ENCODE assay signal across 12 cellular contexts in genomic region chr6:154791561-154792317, GRCh38. TPM values are rescaled to one million over a fixed set of nuclear protein-coding genes. Genes with fewer than 3 reads are reported as not detected.
DNase-seq lines count a peak whose midpoint lies in the region; ATAC-seq and TF ChIP-seq lines count a peak whose summit lies in the region.
"Had no signal": no experiment of that assay in that cellular context is flagged by ENCODE, and none has a peak within 500 bp of the region (broad histone marks: within the 10 kb centered on the region; RNA-seq: fewer than 3 reads in every experiment).

No MANE protein-coding gene starts in this region.

- no peak for TF ChIP-seq CTCF in MCF 10A (IDR thresholded peaks at IDR 0.05; ENCODE audit: unreplicated experiment)
- no peak for TF ChIP-seq CTCF in breast epithelium (IDR thresholded peaks at IDR 0.05)
- TF ChIP-seq CTCF in RWPE1 (conservative IDR thresholded peaks at IDR 0.05; ENCODE audit: low read depth): no peak
- TF ChIP-seq CTCF in fibroblast of lung (conservative IDR thresholded peaks at IDR 0.05 in 1 of 2, IDR thresholded peaks at IDR 0.05 in 1 of 2; ENCODE audit: low read depth in 1 of 2, low read length in 2 of 2): no peak

- peak overlapping the region; percentile 5 for H3K4me2 ChIP-seq in fibroblast of lung (ENCODE audit: extremely low read depth, insufficient read depth, low read length)

- no peak overlapping the region for H3K27ac Mint-ChIP-seq in MCF 10A (ENCODE audit: low read depth, unreplicated experiment)

- no peaks in the 10 kb centered on the region for H3K9me3 Mint-ChIP-seq in MCF 10A (ENCODE audit: unreplicated experiment)

- POLR2A ChIA-PET in MCF 10A (lab: Yijun Ruan, JAX) (interaction anchor here (0.9 to 1.1 kb wide), 2 partner anchors 9 to 23 kb away, joined by 3 to 5 read pairs; no protein-coding TSS in a partner anchor), RWPE1 (lab: Yijun Ruan, JAX; ENCODE audit: low non-redundant PET) (no interaction called here)

- intact Hi-C loops in MCF 10A (cut with micrococcal nuclease): no loop called here
- intact Hi-C loops in breast epithelium (cut with DNase I; ENCODE audit: low total_unique reads): no loop called here
- intact Hi-C loops in Right ventricle myocardium superior (cut with DNase I): no loop called here

- no peak overlapping the region for H3K9ac ChIP-seq in fibroblast of lung (ENCODE audit: insufficient read depth, low read length)
- H3K9ac ChIP-seq: parathyroid adenoma had no signal

- BruUV-seq in MCF 10A (replicated peaks; lab: Mats Ljungman, UMichigan): no TSS peak

- peaks cover 9% of the 10 kb centered on the region for H3K79me2 ChIP-seq in fibroblast of lung (ENCODE audit: control insufficient read depth, insufficient read depth, low read length)

- no peak overlapping the region for H3K4me3 ChIP-seq in breast epithelium
- no peak overlapping the region for H3K4me3 ChIP-seq in fibroblast of lung (replicated peaks in 1 of 4; ENCODE audit: control extremely low read depth in 1 of 4, insufficient read depth in 1 of 4, low read depth in 3 of 4, low read length in 4 of 4)
- H3K4me3 ChIP-seq: uterus had no signal

- H3K27me3 ChIP-seq in breast epithelium: no peaks in the 10 kb centered on the region
- H3K27me3 ChIP-seq in fibroblast of lung (ENCODE audit: control insufficient read depth, insufficient read depth, low read length): no peaks in the 10 kb centered on the region
- H3K27me3 ChIP-seq: uterus had no signal

- peak overlapping the region; percentile 32 for H3K4me3 Mint-ChIP-seq in MCF 10A (ENCODE audit: unreplicated experiment)

- no peaks in the 10 kb centered on the region for H3K4me1 ChIP-seq in breast epithelium
- H3K4me1 ChIP-seq in fibroblast of lung (ENCODE audit: control insufficient read depth, extremely low read depth, insufficient read depth, low read length): no peaks in the 10 kb centered on the region
- H3K4me1 ChIP-seq: parathyroid adenoma, uterus had no signal

- peaks cover 10% of the 10 kb centered on the region for H3K4me1 Mint-ChIP-seq in MCF 10A (ENCODE audit: insufficient read depth, unreplicated experiment)

- no peak overlapping the region for H2AFZ ChIP-seq in fibroblast of lung (ENCODE audit: low read length)
- H2AFZ ChIP-seq: parathyroid adenoma had no signal

- DNase-seq in MCF 10A (ENCODE audit: unreplicated experiment) (peak; percentile 58), breast epithelium (ENCODE audit: low spot score in 2 of 2) (no peak), RWPE1 (ENCODE audit: low spot score) (peak; percentile 32), fibroblast of lung (ENCODE audit: low read depth in 2 of 2) (peak; percentile 24 to 37), stromal cell of bone marrow (ENCODE audit: low read depth) (peak; percentile 22), C1 segment of cervical spinal cord (lab: John Stamatoyannopoulos, UW) (no peak), T-helper 1 cell (no peak), Right ventricle myocardium superior (no peak)
- DNase-seq: MM.1S; stimulated activated CD4-positive, alpha-beta T cell treated with anti-CD3 and anti-CD28 coated beads, Interleukin-2, amount 100 ng/mL, for 24 hours; uterus had no signal

- ATAC-seq in Right ventricle myocardium superior (ENCODE audit: poor library complexity): no peak

- H3K9me3 ChIP-seq in breast epithelium (no peaks in the 10 kb centered on the region), fibroblast of lung (ENCODE audit: control insufficient read depth, insufficient read depth, low read depth, low read length) (no peaks in the 10 kb centered on the region)
- H3K9me3 ChIP-seq: uterus had no signal

- TF ChIP-seq POLR2A in breast epithelium (IDR thresholded peaks at IDR 0.05): no peak

- H3K27me3 Mint-ChIP-seq in MCF 10A (ENCODE audit: insufficient read depth, unreplicated experiment): no peaks in the 10 kb centered on the region

- CTCF ChIA-PET in MCF 10A (lab: Yijun Ruan, JAX): interaction anchor here (0.6 kb wide), 1 partner anchor 72 kb away, joined by 3 read pairs; no protein-coding TSS in a partner anchor
- CTCF ChIA-PET in RWPE1 (lab: Yijun Ruan, JAX): no interaction called here

- H3K36me3 ChIP-seq in breast epithelium (no peaks in the 10 kb centered on the region), fibroblast of lung (ENCODE audit: control insufficient read depth, insufficient read depth, low read length) (no peaks in the 10 kb centered on the region)
- H3K36me3 ChIP-seq: uterus had no signal

- peaks cover 58% of the 10 kb centered on the region for H3K36me3 Mint-ChIP-seq in MCF 10A (ENCODE audit: insufficient read depth, unreplicated experiment)

- H3K27ac ChIP-seq in breast epithelium (no peak overlapping the region), RWPE1 (no peak overlapping the region), fibroblast of lung (ENCODE audit: insufficient read depth, low read length) (no peak overlapping the region)
- H3K27ac ChIP-seq: parathyroid adenoma had no signal

- no peaks in the 10 kb centered on the region for H4K20me1 ChIP-seq in fibroblast of lung (ENCODE audit: control insufficient read depth, extremely low read depth, insufficient read depth, low read length)

RNA-seq across cellular contexts. Expression of gene SCAF8, which starts 58.5 kb away (rescaled TPM):
- total RNA-seq in MCF 10A (2022): 41.0 and 49.2 TPM in 2 replicates
- 10 to 100 TPM; 38.9 to 58.0 (median 41.0) TPM for total RNA-seq in breast epithelium
- 24.1 and 30.9 TPM in 2 replicates for total RNA-seq in fibroblast of lung
- polyA plus RNA-seq in fibroblast of lung: 28.5 and 32.2 TPM in 2 replicates
- 19.6 and 19.8 TPM in 2 replicates for polyA plus RNA-seq in fibroblast of lung (2012)
- polyA minus RNA-seq in fibroblast of lung (ENCODE audit: low replicate concordance): 16.6 and 20.8 TPM in 2 replicates
- 43.0 TPM for total RNA-seq in Right ventricle myocardium superior

Comparison
In these comparisons a context has a peak if more than half of its experiments do, and no peak if none do; other contexts are left out.
1. DNase-seq: peak in MCF 10A (single experiment), RWPE1 (single experiment), fibroblast of lung (2 of 2) and stromal cell of bone marrow (single experiment); none in breast epithelium (0 of 2), C1 segment of cervical spinal cord (0 of 14), T-helper 1 cell (0 of 5) and Right ventricle myocardium superior (single experiment).